Comparison of ENCODE assay signal across 7 cellular contexts in genomic region chr12:9309749-9310148, GRCh38.
DNase-seq lines count a peak whose midpoint lies in the region; ATAC-seq, FAIRE-seq and TF ChIP-seq lines count a peak whose summit lies in the region.
"Not testable (repeated sequence)": the region's sequence is repeated elsewhere in the genome, so short reads cannot be mapped to it uniquely, and the experiment has no call there.

No MANE protein-coding gene starts in this region.

- not testable (repeated sequence) for H3K4me3 Mint-ChIP-seq in memory B cell
- peak overlapping the region; percentile 36 for H3K4me3 Mint-ChIP-seq in stimulated activated memory B cell treated with anti-CD40 and anti-IgM and Interleukin-4, amounts not matched to agents 10 μg/mL and 1 μg/mL and 100 μg/mL, for 72 hours

- not testable (repeated sequence) for H3K36me3 ChIP-seq in OCI-LY7 (ENCODE audit: insufficient read depth, low read length); GM12878 (ENCODE audit: control insufficient read depth in 2 of 2, insufficient read depth in 2 of 2, low read length in 1 of 2)

- SMC1A ChIA-PET in GM12878 (lab: Charles Lee; ENCODE audit: uncharacterized antibody, unreplicated experiment): not testable (repeated sequence)

- not testable (repeated sequence) for BruUV-seq in OCI-LY7 (replicated peaks; lab: Mats Ljungman, UMichigan); GM12878 (replicated peaks; lab: Mats Ljungman, UMichigan)

- not testable (repeated sequence) for H3K36me3 Mint-ChIP-seq in memory B cell
- peaks cover 13% of the 10 kb centered on the region for H3K36me3 Mint-ChIP-seq in stimulated activated memory B cell treated with anti-CD40 and anti-IgM and Interleukin-4, amounts not matched to agents 10 μg/mL and 1 μg/mL and 100 μg/mL, for 72 hours

- H3K4me3 ChIP-seq in OCI-LY7 (ENCODE audit: low read depth, low read length, poor library complexity, severe bottlenecking); GM12878: not testable (repeated sequence)

- not testable (repeated sequence) for H3K9ac ChIP-seq in GM12878 (ENCODE audit: control insufficient read depth, insufficient read depth, low read length)

- RAD21 ChIA-PET in GM12878 (lab: Charles Lee; ENCODE audit: unreplicated experiment): not testable (repeated sequence)

- not testable (repeated sequence) for H3K79me2 ChIP-seq in OCI-LY7 (ENCODE audit: insufficient read depth, low read depth, low read length); GM12878 (ENCODE audit: control insufficient read depth, insufficient read depth, low read length)

- not testable (repeated sequence) for FAIRE-seq in GM12878 (lab: Jason Lieb, UNC)

- H3K4me1 ChIP-seq in OCI-LY7 (ENCODE audit: insufficient read depth, low read length, poor library complexity, severe bottlenecking); GM12878 (ENCODE audit: control insufficient read depth, insufficient read depth, low read length): not testable (repeated sequence)

- H3K27me3 ChIP-seq in GM12878 (replicated peaks in 1 of 2; ENCODE audit: control insufficient read depth in 2 of 2, insufficient read depth in 2 of 2, low read length in 1 of 2): not testable (repeated sequence)

- not testable (repeated sequence) for H3K9me2 ChIP-seq in OCI-LY7 (ENCODE audit: insufficient read depth, low read length)

- H4K20me1 ChIP-seq in OCI-LY7 (ENCODE audit: insufficient read depth, low read length); GM12878 (ENCODE audit: control insufficient read depth, insufficient read depth): not testable (repeated sequence)

- POLR2A ChIA-PET in OCI-LY7 (lab: Charles Lee); GM12878 (lab: Charles Lee): not testable (repeated sequence)

- WGBS in GM12878 (ENCODE audit: insufficient coverage, insufficient replicate concordance, low lambda C conversion rate, missing lambda C conversion rate): 41% methylated on average over 8 of the region's 12 CpGs

- not testable (repeated sequence) for H3K9me3 ChIP-seq in OCI-LY7 (ENCODE audit: low read length); GM12878 (replicated peaks; ENCODE audit: control insufficient read depth, insufficient read depth, low read length)

- H3K4me2 ChIP-seq in OCI-LY7 (ENCODE audit: low read length); GM12878 (ENCODE audit: control insufficient read depth, insufficient read depth): not testable (repeated sequence)

- not testable (repeated sequence) for H3K9me3 Mint-ChIP-seq in memory B cell; stimulated activated memory B cell treated with anti-CD40 and anti-IgM and Interleukin-4, amounts not matched to agents 10 μg/mL and 1 μg/mL and 100 μg/mL, for 72 hours

- TF ChIP-seq POLR2A in GM12878 (IDR thresholded peaks at IDR 0.05; ENCODE audit: low read depth, low read length): not testable (repeated sequence)

- not testable (repeated sequence) for H3K27me3 Mint-ChIP-seq in memory B cell; stimulated activated memory B cell treated with anti-CD40 and anti-IgM and Interleukin-4, amounts not matched to agents 10 μg/mL and 1 μg/mL and 100 μg/mL, for 72 hours

- peak overlapping the region; percentile 29 for H3K27ac Mint-ChIP-seq in memory B cell
- H3K27ac Mint-ChIP-seq in stimulated activated memory B cell treated with anti-CD40 and anti-IgM and Interleukin-4, amounts not matched to agents 10 μg/mL and 1 μg/mL and 100 μg/mL, for 72 hours: peak overlapping the region; percentile 76

- H3K27ac ChIP-seq in OCI-LY7 (ENCODE audit: low read depth, low read length, poor library complexity, severe bottlenecking); GM12878 (ENCODE audit: control insufficient read depth, insufficient read depth): not testable (repeated sequence)

- peak; percentile 69 for ATAC-seq in GM19025 (IDR thresholded peaks at IDR 0.05; ENCODE audit: low read depth, unreplicated experiment)
- ATAC-seq in GM21529 (IDR thresholded peaks at IDR 0.05; ENCODE audit: unreplicated experiment): peak; percentile 82
- ATAC-seq in HG03095 (IDR thresholded peaks at IDR 0.05; ENCODE audit: unreplicated experiment): peak; percentile 51
- peak; percentile 83 for ATAC-seq in GM12878
- peak; percentile 83 for ATAC-seq in memory B cell (ENCODE audit: low read depth)
- ATAC-seq in stimulated activated memory B cell treated with anti-CD40 and anti-IgM and Interleukin-4, amounts not matched to agents 10 μg/mL and 1 μg/mL and 100 μg/mL, for 72 hours: peak; percentile 77

- H3K4me1 Mint-ChIP-seq in memory B cell: not testable (repeated sequence)
- H3K4me1 Mint-ChIP-seq in stimulated activated memory B cell treated with anti-CD40 and anti-IgM and Interleukin-4, amounts not matched to agents 10 μg/mL and 1 μg/mL and 100 μg/mL, for 72 hours: peaks cover 12% of the 10 kb centered on the region

- H2AFZ ChIP-seq in OCI-LY7 (ENCODE audit: low read length); GM12878 (ENCODE audit: control insufficient read depth, low read depth, low read length): not testable (repeated sequence)

- in situ Hi-C loops in GM12878 (cut with MboI): not testable (repeated sequence)

- not testable (repeated sequence) for TF ChIP-seq EP300 in GM12878 (IDR thresholded peaks at IDR 0.05; ENCODE audit: borderline replicate concordance in 1 of 2, control insufficient read depth in 1 of 2, low read depth in 2 of 2, low read length in 2 of 2)

- TF ChIP-seq CTCF in OCI-LY7 (conservative IDR thresholded peaks at IDR 0.05; ENCODE audit: low read length); GM12878 (IDR thresholded peaks at IDR 0.05 in 2 of 3, conservative IDR thresholded peaks at IDR 0.05 in 1 of 3; ENCODE audit: control insufficient read depth in 2 of 3, extremely low read depth in 1 of 3, insufficient read depth in 1 of 3, low read depth in 3 of 3, low read length in 3 of 3): not testable (repeated sequence)

- CTCF ChIA-PET in OCI-LY7 (lab: Charles Lee; ENCODE audit: unreplicated experiment); GM12878 (lab: Yijun Ruan, JAX): not testable (repeated sequence)

- intact Hi-C loops in OCI-LY7 (cut with micrococcal nuclease; ENCODE audit: unreplicated experiment); GM12878 (cut with micrococcal nuclease; ENCODE audit: unreplicated experiment): not testable (repeated sequence)

- DNase-seq in OCI-LY7 (ENCODE audit: low spot score): peak; percentile 41
- not testable (repeated sequence) for DNase-seq in GM12878 (ENCODE audit: low read depth, low spot score); memory B cell (ENCODE audit: low spot score in 2 of 2)

- TF ChIP-seq RAD21 in GM12878 (IDR thresholded peaks at IDR 0.05; ENCODE audit: insufficient read depth, low read depth, low read length): not testable (repeated sequence)
